1 cellular context compared by ENCODE assay signal in the genomic region with DNA sequence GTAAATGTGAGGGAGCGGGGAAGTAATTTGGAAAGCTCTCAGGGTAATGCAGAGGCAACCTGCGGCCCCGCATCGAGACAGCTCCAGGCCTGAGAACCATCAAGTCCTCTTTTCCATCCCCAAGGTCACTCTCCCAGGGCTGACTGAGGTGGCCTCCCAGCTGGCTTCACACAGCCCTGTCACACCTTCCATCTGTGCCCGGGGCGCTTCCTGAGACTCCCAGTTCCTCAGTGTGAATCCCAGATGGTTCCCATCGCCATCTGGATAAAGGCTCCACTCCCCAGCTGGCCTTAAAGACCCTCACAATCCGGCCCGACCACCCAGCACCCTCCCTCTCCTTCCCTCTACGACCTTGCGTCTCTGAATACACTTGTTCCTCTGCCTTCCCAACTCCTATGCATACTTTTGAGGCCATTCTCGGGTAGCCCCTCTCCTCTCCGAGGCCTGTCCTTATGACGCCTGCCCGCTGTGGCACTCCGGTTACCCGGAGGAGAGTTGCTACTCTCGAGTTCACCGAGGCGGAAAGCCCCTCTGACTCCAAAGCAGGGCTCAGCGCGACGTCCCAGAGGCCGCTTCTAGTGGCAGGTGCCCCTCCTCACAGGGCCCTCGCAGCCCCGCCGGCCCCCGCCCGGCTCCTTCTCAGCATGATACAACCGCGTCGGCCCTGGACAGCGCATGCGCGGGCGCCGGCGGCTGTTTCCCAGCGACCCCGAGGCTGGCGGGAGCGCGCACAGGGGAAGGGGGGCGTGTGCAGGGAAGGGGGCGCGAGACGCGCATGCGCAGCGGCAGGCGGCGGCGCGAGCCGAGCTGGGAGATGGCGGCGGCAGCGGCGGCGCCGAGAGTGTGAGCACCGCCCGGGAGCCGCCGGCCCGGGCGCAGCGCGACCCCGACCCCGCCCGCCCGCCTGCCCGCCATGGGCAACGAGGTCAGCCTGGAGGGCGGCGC.
TF ChIP-seq lines count a peak whose summit lies in the region.

A gene with protein sequence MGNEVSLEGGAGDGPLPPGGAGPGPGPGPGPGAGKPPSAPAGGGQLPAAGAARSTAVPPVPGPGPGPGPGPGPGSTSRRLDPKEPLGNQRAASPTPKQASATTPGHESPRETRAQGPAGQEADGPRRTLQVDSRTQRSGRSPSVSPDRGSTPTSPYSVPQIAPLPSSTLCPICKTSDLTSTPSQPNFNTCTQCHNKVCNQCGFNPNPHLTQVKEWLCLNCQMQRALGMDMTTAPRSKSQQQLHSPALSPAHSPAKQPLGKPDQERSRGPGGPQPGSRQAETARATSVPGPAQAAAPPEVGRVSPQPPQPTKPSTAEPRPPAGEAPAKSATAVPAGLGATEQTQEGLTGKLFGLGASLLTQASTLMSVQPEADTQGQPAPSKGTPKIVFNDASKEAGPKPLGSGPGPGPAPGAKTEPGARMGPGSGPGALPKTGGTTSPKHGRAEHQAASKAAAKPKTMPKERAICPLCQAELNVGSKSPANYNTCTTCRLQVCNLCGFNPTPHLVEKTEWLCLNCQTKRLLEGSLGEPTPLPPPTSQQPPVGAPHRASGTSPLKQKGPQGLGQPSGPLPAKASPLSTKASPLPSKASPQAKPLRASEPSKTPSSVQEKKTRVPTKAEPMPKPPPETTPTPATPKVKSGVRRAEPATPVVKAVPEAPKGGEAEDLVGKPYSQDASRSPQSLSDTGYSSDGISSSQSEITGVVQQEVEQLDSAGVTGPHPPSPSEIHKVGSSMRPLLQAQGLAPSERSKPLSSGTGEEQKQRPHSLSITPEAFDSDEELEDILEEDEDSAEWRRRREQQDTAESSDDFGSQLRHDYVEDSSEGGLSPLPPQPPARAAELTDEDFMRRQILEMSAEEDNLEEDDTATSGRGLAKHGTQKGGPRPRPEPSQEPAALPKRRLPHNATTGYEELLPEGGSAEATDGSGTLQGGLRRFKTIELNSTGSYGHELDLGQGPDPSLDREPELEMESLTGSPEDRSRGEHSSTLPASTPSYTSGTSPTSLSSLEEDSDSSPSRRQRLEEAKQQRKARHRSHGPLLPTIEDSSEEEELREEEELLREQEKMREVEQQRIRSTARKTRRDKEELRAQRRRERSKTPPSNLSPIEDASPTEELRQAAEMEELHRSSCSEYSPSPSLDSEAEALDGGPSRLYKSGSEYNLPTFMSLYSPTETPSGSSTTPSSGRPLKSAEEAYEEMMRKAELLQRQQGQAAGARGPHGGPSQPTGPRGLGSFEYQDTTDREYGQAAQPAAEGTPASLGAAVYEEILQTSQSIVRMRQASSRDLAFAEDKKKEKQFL (N-terminal part only) (plus strand): TSS at position 788 of the 945 bp plus-strand sequence. CDS start 126 bp downstream, at position 914.

TF ChIP-seq in K562, 482 proteins besides CTCF, POLR2A, EP300 and RAD21 (continued from another document and continues in another):
- TF ChIP-seq ZNF263 (CRISPR knock-in tag; IDR thresholded peaks at IDR 0.05; ENCODE audit: borderline replicate concordance) (no peak), ZNF586 (CRISPR knock-in tag; conservative IDR thresholded peaks at IDR 0.05) (no peak), ZKSCAN8 (CRISPR knock-in tag; IDR thresholded peaks at IDR 0.05) (no peak), PPARD (CRISPR knock-in tag; IDR thresholded peaks at IDR 0.05) (no peak), NCOA6 (IDR thresholded peaks at IDR 0.05) (no peak), CHD1 (IDR thresholded peaks at IDR 0.05; ENCODE audit: low read length) (no peak), HDAC6 (IDR thresholded peaks at IDR 0.05; ENCODE audit: low read depth, low read length) (no peak), ZEB2 (IDR thresholded peaks at IDR 0.05) (no peak), ZNF551 (CRISPR knock-in tag; IDR thresholded peaks at IDR 0.05) (no peak), ZNF561 (CRISPR knock-in tag; conservative IDR thresholded peaks at IDR 0.05) (no peak)
- TF ChIP-seq, protein P1, sequence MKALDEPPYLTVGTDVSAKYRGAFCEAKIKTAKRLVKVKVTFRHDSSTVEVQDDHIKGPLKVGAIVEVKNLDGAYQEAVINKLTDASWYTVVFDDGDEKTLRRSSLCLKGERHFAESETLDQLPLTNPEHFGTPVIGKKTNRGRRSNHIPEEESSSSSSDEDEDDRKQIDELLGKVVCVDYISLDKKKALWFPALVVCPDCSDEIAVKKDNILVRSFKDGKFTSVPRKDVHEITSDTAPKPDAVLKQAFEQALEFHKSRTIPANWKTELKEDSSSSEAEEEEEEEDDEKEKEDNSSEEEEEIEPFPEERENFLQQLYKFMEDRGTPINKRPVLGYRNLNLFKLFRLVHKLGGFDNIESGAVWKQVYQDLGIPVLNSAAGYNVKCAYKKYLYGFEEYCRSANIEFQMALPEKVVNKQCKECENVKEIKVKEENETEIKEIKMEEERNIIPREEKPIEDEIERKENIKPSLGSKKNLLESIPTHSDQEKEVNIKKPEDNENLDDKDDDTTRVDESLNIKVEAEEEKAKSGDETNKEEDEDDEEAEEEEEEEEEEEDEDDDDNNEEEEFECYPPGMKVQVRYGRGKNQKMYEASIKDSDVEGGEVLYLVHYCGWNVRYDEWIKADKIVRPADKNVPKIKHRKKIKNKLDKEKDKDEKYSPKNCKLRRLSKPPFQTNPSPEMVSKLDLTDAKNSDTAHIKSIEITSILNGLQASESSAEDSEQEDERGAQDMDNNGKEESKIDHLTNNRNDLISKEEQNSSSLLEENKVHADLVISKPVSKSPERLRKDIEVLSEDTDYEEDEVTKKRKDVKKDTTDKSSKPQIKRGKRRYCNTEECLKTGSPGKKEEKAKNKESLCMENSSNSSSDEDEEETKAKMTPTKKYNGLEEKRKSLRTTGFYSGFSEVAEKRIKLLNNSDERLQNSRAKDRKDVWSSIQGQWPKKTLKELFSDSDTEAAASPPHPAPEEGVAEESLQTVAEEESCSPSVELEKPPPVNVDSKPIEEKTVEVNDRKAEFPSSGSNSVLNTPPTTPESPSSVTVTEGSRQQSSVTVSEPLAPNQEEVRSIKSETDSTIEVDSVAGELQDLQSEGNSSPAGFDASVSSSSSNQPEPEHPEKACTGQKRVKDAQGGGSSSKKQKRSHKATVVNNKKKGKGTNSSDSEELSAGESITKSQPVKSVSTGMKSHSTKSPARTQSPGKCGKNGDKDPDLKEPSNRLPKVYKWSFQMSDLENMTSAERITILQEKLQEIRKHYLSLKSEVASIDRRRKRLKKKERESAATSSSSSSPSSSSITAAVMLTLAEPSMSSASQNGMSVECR (CRISPR knock-in tag; IDR thresholded peaks at IDR 0.05) = 0 out of 2 replicates have a peak, but pooled peaks have one; percentile 18
- TF ChIP-seq, protein P2, sequence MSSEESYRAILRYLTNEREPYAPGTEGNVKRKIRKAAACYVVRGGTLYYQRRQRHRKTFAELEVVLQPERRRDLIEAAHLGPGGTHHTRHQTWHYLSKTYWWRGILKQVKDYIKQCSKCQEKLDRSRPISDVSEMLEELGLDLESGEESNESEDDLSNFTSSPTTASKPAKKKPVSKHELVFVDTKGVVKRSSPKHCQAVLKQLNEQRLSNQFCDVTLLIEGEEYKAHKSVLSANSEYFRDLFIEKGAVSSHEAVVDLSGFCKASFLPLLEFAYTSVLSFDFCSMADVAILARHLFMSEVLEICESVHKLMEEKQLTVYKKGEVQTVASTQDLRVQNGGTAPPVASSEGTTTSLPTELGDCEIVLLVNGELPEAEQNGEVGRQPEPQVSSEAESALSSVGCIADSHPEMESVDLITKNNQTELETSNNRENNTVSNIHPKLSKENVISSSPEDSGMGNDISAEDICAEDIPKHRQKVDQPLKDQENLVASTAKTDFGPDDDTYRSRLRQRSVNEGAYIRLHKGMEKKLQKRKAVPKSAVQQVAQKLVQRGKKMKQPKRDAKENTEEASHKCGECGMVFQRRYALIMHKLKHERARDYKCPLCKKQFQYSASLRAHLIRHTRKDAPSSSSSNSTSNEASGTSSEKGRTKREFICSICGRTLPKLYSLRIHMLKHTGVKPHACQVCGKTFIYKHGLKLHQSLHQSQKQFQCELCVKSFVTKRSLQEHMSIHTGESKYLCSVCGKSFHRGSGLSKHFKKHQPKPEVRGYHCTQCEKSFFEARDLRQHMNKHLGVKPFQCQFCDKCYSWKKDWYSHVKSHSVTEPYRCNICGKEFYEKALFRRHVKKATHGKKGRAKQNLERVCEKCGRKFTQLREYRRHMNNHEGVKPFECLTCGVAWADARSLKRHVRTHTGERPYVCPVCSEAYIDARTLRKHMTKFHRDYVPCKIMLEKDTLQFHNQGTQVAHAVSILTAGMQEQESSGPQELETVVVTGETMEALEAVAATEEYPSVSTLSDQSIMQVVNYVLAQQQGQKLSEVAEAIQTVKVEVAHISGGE (CRISPR knock-in tag; IDR thresholded peaks at IDR 0.05) = peak in 1 of 3 experiments; percentile 32; a peak in 1 of 6 replicates
- TF ChIP-seq, protein P3, sequence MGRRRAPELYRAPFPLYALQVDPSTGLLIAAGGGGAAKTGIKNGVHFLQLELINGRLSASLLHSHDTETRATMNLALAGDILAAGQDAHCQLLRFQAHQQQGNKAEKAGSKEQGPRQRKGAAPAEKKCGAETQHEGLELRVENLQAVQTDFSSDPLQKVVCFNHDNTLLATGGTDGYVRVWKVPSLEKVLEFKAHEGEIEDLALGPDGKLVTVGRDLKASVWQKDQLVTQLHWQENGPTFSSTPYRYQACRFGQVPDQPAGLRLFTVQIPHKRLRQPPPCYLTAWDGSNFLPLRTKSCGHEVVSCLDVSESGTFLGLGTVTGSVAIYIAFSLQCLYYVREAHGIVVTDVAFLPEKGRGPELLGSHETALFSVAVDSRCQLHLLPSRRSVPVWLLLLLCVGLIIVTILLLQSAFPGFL (CRISPR knock-in tag; IDR thresholded peaks at IDR 0.05) = no peak
- TF ChIP-seq, protein P4, sequence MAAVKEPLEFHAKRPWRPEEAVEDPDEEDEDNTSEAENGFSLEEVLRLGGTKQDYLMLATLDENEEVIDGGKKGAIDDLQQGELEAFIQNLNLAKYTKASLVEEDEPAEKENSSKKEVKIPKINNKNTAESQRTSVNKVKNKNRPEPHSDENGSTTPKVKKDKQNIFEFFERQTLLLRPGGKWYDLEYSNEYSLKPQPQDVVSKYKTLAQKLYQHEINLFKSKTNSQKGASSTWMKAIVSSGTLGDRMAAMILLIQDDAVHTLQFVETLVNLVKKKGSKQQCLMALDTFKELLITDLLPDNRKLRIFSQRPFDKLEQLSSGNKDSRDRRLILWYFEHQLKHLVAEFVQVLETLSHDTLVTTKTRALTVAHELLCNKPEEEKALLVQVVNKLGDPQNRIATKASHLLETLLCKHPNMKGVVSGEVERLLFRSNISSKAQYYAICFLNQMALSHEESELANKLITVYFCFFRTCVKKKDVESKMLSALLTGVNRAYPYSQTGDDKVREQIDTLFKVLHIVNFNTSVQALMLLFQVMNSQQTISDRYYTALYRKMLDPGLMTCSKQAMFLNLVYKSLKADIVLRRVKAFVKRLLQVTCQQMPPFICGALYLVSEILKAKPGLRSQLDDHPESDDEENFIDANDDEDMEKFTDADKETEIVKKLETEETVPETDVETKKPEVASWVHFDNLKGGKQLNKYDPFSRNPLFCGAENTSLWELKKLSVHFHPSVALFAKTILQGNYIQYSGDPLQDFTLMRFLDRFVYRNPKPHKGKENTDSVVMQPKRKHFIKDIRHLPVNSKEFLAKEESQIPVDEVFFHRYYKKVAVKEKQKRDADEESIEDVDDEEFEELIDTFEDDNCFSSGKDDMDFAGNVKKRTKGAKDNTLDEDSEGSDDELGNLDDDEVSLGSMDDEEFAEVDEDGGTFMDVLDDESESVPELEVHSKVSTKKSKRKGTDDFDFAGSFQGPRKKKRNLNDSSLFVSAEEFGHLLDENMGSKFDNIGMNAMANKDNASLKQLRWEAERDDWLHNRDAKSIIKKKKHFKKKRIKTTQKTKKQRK (IDR thresholded peaks at IDR 0.05; ENCODE audit: borderline replicate concordance, low read depth, low read length) = no peak
- TF ChIP-seq, protein P5, sequence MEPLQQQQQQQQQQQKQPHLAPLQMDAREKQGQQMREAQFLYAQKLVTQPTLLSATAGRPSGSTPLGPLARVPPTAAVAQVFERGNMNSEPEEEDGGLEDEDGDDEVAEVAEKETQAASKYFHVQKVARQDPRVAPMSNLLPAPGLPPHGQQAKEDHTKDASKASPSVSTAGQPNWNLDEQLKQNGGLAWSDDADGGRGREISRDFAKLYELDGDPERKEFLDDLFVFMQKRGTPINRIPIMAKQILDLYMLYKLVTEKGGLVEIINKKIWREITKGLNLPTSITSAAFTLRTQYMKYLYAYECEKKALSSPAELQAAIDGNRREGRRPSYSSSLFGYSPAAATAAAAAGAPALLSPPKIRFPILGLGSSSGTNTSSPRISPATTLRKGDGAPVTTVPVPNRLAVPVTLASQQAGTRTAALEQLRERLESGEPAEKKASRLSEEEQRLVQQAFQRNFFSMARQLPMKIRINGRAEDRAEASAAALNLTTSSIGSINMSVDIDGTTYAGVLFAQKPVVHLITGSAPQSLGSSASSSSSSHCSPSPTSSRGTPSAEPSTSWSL (CRISPR knock-in tag; IDR thresholded peaks at IDR 0.05; ENCODE audit: borderline replicate concordance) = no peak
- TF ChIP-seq, protein P6, sequence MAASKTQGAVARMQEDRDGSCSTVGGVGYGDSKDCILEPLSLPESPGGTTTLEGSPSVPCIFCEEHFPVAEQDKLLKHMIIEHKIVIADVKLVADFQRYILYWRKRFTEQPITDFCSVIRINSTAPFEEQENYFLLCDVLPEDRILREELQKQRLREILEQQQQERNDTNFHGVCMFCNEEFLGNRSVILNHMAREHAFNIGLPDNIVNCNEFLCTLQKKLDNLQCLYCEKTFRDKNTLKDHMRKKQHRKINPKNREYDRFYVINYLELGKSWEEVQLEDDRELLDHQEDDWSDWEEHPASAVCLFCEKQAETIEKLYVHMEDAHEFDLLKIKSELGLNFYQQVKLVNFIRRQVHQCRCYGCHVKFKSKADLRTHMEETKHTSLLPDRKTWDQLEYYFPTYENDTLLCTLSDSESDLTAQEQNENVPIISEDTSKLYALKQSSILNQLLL (CRISPR knock-in tag; IDR thresholded peaks at IDR 0.05; ENCODE audit: borderline replicate concordance) = no peak
- TF ChIP-seq, protein P7, sequence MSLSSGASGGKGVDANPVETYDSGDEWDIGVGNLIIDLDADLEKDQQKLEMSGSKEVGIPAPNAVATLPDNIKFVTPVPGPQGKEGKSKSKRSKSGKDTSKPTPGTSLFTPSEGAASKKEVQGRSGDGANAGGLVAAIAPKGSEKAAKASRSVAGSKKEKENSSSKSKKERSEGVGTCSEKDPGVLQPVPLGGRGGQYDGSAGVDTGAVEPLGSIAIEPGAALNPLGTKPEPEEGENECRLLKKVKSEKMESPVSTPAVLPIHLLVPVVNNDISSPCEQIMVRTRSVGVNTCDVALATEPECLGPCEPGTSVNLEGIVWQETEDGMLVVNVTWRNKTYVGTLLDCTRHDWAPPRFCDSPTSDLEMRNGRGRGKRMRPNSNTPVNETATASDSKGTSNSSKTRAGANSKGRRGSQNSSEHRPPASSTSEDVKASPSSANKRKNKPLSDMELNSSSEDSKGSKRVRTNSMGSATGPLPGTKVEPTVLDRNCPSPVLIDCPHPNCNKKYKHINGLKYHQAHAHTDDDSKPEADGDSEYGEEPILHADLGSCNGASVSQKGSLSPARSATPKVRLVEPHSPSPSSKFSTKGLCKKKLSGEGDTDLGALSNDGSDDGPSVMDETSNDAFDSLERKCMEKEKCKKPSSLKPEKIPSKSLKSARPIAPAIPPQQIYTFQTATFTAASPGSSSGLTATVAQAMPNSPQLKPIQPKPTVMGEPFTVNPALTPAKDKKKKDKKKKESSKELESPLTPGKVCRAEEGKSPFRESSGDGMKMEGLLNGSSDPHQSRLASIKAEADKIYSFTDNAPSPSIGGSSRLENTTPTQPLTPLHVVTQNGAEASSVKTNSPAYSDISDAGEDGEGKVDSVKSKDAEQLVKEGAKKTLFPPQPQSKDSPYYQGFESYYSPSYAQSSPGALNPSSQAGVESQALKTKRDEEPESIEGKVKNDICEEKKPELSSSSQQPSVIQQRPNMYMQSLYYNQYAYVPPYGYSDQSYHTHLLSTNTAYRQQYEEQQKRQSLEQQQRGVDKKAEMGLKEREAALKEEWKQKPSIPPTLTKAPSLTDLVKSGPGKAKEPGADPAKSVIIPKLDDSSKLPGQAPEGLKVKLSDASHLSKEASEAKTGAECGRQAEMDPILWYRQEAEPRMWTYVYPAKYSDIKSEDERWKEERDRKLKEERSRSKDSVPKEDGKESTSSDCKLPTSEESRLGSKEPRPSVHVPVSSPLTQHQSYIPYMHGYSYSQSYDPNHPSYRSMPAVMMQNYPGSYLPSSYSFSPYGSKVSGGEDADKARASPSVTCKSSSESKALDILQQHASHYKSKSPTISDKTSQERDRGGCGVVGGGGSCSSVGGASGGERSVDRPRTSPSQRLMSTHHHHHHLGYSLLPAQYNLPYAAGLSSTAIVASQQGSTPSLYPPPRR (CRISPR knock-in tag; IDR thresholded peaks at IDR 0.05; ENCODE audit: borderline replicate concordance) = no peak
